27 cellular contexts compared by ENCODE assay signal in genomic region chr7:159094919-159095915, GRCh38. TPM values are rescaled to one million over a fixed set of nuclear protein-coding genes. Genes with fewer than 3 reads are reported as not detected.
DNase-seq lines count a peak whose midpoint lies in the region; ATAC-seq and TF ChIP-seq lines count a peak whose summit lies in the region.
"Had no signal": no experiment of that assay in that cellular context is flagged by ENCODE, and none has a peak within 500 bp of the region (broad histone marks: within the 10 kb centered on the region; RNA-seq: fewer than 3 reads in every experiment).

No MANE protein-coding gene starts in this region.

- peaks cover 0 to 1% (median 0%) of the 10 kb centered on the region in 3 experiments; a peak in 1 of 7 replicates for H3K36me3 Mint-ChIP-seq in H9 (ENCODE audit: insufficient read depth in 1 of 3, low read depth in 3 of 3)
- H3K36me3 Mint-ChIP-seq: activated naive CD8-positive, alpha-beta T cell had no signal

- H3K4me3 ChIP-seq in ascending aorta: peak overlapping the region in 1 of 2 donors; percentile 2
- H3K4me3 ChIP-seq in tibial artery: peak overlapping the region; percentile 47 to 54
- H3K4me3 ChIP-seq: cardiac muscle cell, esophagus muscularis mucosa, GM23248, MG63, upper lobe of left lung had no signal

- H3K27me3 ChIP-seq in H9 (ENCODE audit: insufficient read depth, low read length): no peaks in the 10 kb centered on the region
- H3K27me3 ChIP-seq in ascending aorta: no peaks in the 10 kb centered on the region
- no peaks in the 10 kb centered on the region for H3K27me3 ChIP-seq in tibial artery
- H3K27me3 ChIP-seq: cardiac muscle cell, esophagus muscularis mucosa, MG63, upper lobe of left lung had no signal

- no peak overlapping the region for H3K18ac ChIP-seq in H9 (ENCODE audit: insufficient read length, low read depth, low read length)

- no peaks in the 10 kb centered on the region for H3K79me1 ChIP-seq in H9 (ENCODE audit: insufficient read depth, low read depth, low read length, poor library complexity, severe bottlenecking)

- H3K36me3 ChIP-seq in ascending aorta: no peaks in the 10 kb centered on the region
- no peaks in the 10 kb centered on the region for H3K36me3 ChIP-seq in tibial artery
- H3K36me3 ChIP-seq: cardiac muscle cell, MG63, upper lobe of left lung had no signal

- H3K27me3 Mint-ChIP-seq in H9 (ENCODE audit: low read depth): no peaks in the 10 kb centered on the region
- H3K27me3 Mint-ChIP-seq: activated CD4-positive, alpha-beta T cell treated with anti-CD3 and anti-CD28 coated beads, Interleukin-2, amount 10 ng/mL, durations not matched to agents 24 days and 14 days; activated naive CD8-positive, alpha-beta T cell; effector memory CD8-positive, alpha-beta T cell had no signal

- ATAC-seq in GM19395 (IDR thresholded peaks at IDR 0.05; ENCODE audit: unreplicated experiment): no peak
- ATAC-seq: effector memory CD8-positive, alpha-beta T cell; left lobe of liver; SK-N-SH treated with all-trans-retinoic acid at 6 μM for 48 hours had no signal

- H3K9me3 ChIP-seq in H9 (ENCODE audit: control insufficient read depth, low read depth, low read length) (no peaks in the 10 kb centered on the region), ascending aorta (no peaks in the 10 kb centered on the region), tibial artery (no peaks in the 10 kb centered on the region)
- H3K9me3 ChIP-seq: esophagus muscularis mucosa, MG63, upper lobe of left lung had no signal

- peak; percentile 9 for DNase-seq in H9
- peak in 1 of 2 donors; percentile 42 for DNase-seq in ascending aorta (ENCODE audit: low spot score in 2 of 2)
- DNase-seq in mesenteric fat pad (ENCODE audit: low spot score): peak; percentile 78
- DNase-seq in tibial artery: no peak
- DNase-seq in COR-L47 (lab: John Stamatoyannopoulos, UW): no peak
- no peak for DNase-seq in NAMALWA (ENCODE audit: low spot score)
- DNase-seq: activated CD4-positive, alpha-beta T cell treated with anti-CD3 and anti-CD28 coated beads, Interleukin-2, amount 10 ng/mL, durations not matched to agents 24 days and 14 days; anterior cingulate cortex; cortex of kidney; effector memory CD8-positive, alpha-beta T cell; foreskin melanocyte; GM23248; hypothalamus; immature natural killer cell; KBM-7; MG63; NCI-H774; nucleus accumbens; stimulated activated CD4-positive, alpha-beta T cell treated with anti-CD3 and anti-CD28 coated beads, Interleukin-2, amount 100 ng/mL, for 24 hours had no signal

- H3K14ac ChIP-seq in H9 (ENCODE audit: insufficient read depth, low read length): no peak overlapping the region

- no peak overlapping the region for H2AFZ ChIP-seq in H9 (ENCODE audit: low read length)
- H2AFZ ChIP-seq: GM23248 had no signal

- H3K23me2 ChIP-seq in H9 (ENCODE audit: insufficient read length, low read depth, low read length, poor library complexity, severe bottlenecking): no peaks in the 10 kb centered on the region

- H2BK15ac ChIP-seq in H9 (ENCODE audit: low read depth, low read length): no peak overlapping the region

- H3K79me2 ChIP-seq in H9 (ENCODE audit: insufficient read depth, low read length): no peaks in the 10 kb centered on the region

- H4K8ac ChIP-seq in H9 (replicated peaks; ENCODE audit: insufficient read length, low read depth, low read length): no peak overlapping the region

- H3K4me1 ChIP-seq in H9 (ENCODE audit: insufficient read depth, low read length): no peaks in the 10 kb centered on the region
- peaks cover 50 to 78% of the 10 kb centered on the region in 2 donors for H3K4me1 ChIP-seq in ascending aorta
- H3K4me1 ChIP-seq in tibial artery: peaks cover 0 to 92% (median 70%) of the 10 kb centered on the region in 4 donors

- no peak overlapping the region for H2BK120ac ChIP-seq in H9 (ENCODE audit: low read depth, low read length, poor library complexity, severe bottlenecking)

- no peak overlapping the region for H3K56ac ChIP-seq in H9 (ENCODE audit: insufficient read length, low read depth, low read length)

- no peak overlapping the region for H3K27ac ChIP-seq in H9 (ENCODE audit: insufficient read length, low read depth, low read length)
- H3K27ac ChIP-seq in ascending aorta: peak overlapping the region; percentile 98 to 99
- peak overlapping the region; percentile 93 to 94 for H3K27ac ChIP-seq in tibial artery
- H3K27ac ChIP-seq: cardiac muscle cell, GM23248, RWPE1, upper lobe of left lung had no signal

- H3K23ac ChIP-seq in H9 (ENCODE audit: insufficient read length, low read depth, low read length): no peak overlapping the region

- WGBS in H9 (ENCODE audit: extremely low coverage, insufficient read length, low lambda C conversion rate): no CpG with 5 or more reads among the region's 17 CpGs

- TF ChIP-seq CTCF in H9 (conservative IDR thresholded peaks at IDR 0.05): no peak
- no peak for TF ChIP-seq CTCF in ascending aorta (IDR thresholded peaks at IDR 0.05)
- TF ChIP-seq CTCF in tibial artery (IDR thresholded peaks at IDR 0.05): no peak

- H3K4me3 Mint-ChIP-seq in H9: no peak overlapping the region
- H3K4me3 Mint-ChIP-seq: activated CD4-positive, alpha-beta T cell treated with anti-CD3 and anti-CD28 coated beads, Interleukin-2, amount 10 ng/mL, durations not matched to agents 24 days and 14 days; activated naive CD8-positive, alpha-beta T cell; effector memory CD8-positive, alpha-beta T cell; immature natural killer cell had no signal

- H4K91ac ChIP-seq in H9 (ENCODE audit: insufficient read length, low read depth, low read length): no peak overlapping the region

- H2BK5ac ChIP-seq in H9 (ENCODE audit: insufficient read length, low read length): no peak overlapping the region

- H4K20me1 ChIP-seq in H9 (ENCODE audit: control insufficient read depth, insufficient read depth, insufficient read length): no peaks in the 10 kb centered on the region

- H2BK20ac ChIP-seq in H9 (ENCODE audit: low read depth, low read length, poor library complexity, severe bottlenecking): no peak overlapping the region

- no peak overlapping the region for H3K4me2 ChIP-seq in H9 (ENCODE audit: insufficient read depth, insufficient read length, low read length)

- no peak overlapping the region for H3K9ac ChIP-seq in H9 (ENCODE audit: extremely low read depth, insufficient read length, low read length)
- H3K9ac ChIP-seq: GM23248 had no signal

- H3T11ph ChIP-seq in H9 (ENCODE audit: low read length): no peak overlapping the region

- no peak overlapping the region for H2BK12ac ChIP-seq in H9 (ENCODE audit: insufficient read length, low read depth, low read length)

- intact Hi-C loops in ascending aorta (cut with DNase I): loop anchor here (5.0 to 10.0 kb wide), 2 partner anchors 270 to 308 kb away; partner anchors contain the start of gene ESYT2
- intact Hi-C loops in tibial artery (cut with DNase I; ENCODE audit: low total_unique reads): loop anchor here (5.0 kb wide), 1 partner anchor 63 kb away; no protein-coding TSS in a partner anchor

- H4K5ac ChIP-seq in H9 (ENCODE audit: insufficient read length, low read depth, low read length): no peak overlapping the region

- peaks cover 0 to 1% of the 10 kb centered on the region in 2 experiments; a peak in 1 of 5 replicates for H3K9me3 Mint-ChIP-seq in H9
- H3K9me3 Mint-ChIP-seq: activated CD4-positive, alpha-beta T cell treated with anti-CD3 and anti-CD28 coated beads, Interleukin-2, amount 10 ng/mL, durations not matched to agents 24 days and 14 days; effector memory CD8-positive, alpha-beta T cell; immature natural killer cell had no signal

- no peak overlapping the region for H2AK5ac ChIP-seq in H9 (ENCODE audit: insufficient read length, low read length)

- no peaks in the 10 kb centered on the region; a peak in 1 of 4 replicates for H3K4me1 Mint-ChIP-seq in H9
- H3K4me1 Mint-ChIP-seq: activated CD4-positive, alpha-beta T cell treated with anti-CD3 and anti-CD28 coated beads, Interleukin-2, amount 10 ng/mL, durations not matched to agents 24 days and 14 days; immature natural killer cell had no signal

- peak overlapping the region in 2 of 3 experiments; percentile 34 to 65; a peak in 1 of 7 replicates for H3K27ac Mint-ChIP-seq in H9
- H3K27ac Mint-ChIP-seq: activated CD4-positive, alpha-beta T cell treated with anti-CD3 and anti-CD28 coated beads, Interleukin-2, amount 10 ng/mL, durations not matched to agents 24 days and 14 days; activated naive CD8-positive, alpha-beta T cell had no signal

- no peak overlapping the region for H3K4ac ChIP-seq in H9 (ENCODE audit: low read depth, low read length)

RNA-seq across cellular contexts. Expression of gene VIPR2, which starts 49.5 kb away (rescaled TPM):
- total RNA-seq in H9 (2021) (1.5 and 1.6 TPM in 2 replicates), ascending aorta (17.8 TPM), mesenteric fat pad (4.6 TPM)
- total RNA-seq: GM23248 had no signal

Comparison
In these comparisons a context has a peak if more than half of its experiments do, and no peak if none do; other contexts are left out.
1. DNase-seq: peak in H9 (single experiment) and mesenteric fat pad (single experiment); none in tibial artery (0 of 2), COR-L47 (single experiment) and NAMALWA (single experiment).